Comparison of ENCODE assay signal across 1 cellular context in the genomic region with DNA sequence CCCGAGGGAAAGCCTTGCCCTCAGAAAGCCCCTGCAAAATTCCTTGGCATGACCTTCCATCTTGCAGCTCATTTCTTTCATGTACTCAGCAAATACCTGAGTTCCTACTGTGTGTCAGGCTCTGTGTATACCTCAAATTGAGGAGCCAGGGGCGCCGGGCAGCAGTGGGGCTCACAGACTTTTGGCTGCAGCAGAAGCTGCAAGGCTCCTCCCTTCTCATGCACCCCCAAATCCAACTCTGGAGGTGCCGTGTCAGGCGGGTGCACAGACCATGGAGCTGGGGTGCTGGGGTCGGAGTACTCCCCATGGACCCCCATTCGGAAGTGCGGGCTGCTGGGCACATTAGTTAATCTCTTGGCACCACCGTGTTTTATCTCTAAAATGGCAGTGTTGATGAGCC.
TF ChIP-seq lines count a peak whose summit lies in the region.

No MANE protein-coding gene starts in this region.

TF ChIP-seq in H1, 55 proteins besides CTCF, POLR2A, EP300 and RAD21 (continued from another document):
- TF ChIP-seq BRCA1 (IDR thresholded peaks at IDR 0.05; ENCODE audit: low read depth, low read length) (no peak), CTBP2 (IDR thresholded peaks at IDR 0.05; ENCODE audit: borderline replicate concordance, insufficient read depth, insufficient read length, low read length) (no peak), NANOG (IDR thresholded peaks at IDR 0.05; ENCODE audit: insufficient read depth, low read depth, low read length, poor library complexity, severe bottlenecking) (no peak), EGR1 (IDR thresholded peaks at IDR 0.05; ENCODE audit: borderline replicate concordance, low read depth, low read length) (no peak), TAF7 (optimal IDR thresholded peaks at IDR 0.05; ENCODE audit: borderline replicate concordance, low read depth, low read length) (no peak), KDM5A (IDR thresholded peaks at IDR 0.05; ENCODE audit: low read length) (no peak), SAP30 (IDR thresholded peaks at IDR 0.05; ENCODE audit: insufficient read depth, insufficient replicate concordance, low read length) (no peak), ZNF274 (IDR thresholded peaks at IDR 0.05; ENCODE audit: borderline replicate concordance, extremely low read depth, low read length) (no peak)
- TF ChIP-seq, protein P1, sequence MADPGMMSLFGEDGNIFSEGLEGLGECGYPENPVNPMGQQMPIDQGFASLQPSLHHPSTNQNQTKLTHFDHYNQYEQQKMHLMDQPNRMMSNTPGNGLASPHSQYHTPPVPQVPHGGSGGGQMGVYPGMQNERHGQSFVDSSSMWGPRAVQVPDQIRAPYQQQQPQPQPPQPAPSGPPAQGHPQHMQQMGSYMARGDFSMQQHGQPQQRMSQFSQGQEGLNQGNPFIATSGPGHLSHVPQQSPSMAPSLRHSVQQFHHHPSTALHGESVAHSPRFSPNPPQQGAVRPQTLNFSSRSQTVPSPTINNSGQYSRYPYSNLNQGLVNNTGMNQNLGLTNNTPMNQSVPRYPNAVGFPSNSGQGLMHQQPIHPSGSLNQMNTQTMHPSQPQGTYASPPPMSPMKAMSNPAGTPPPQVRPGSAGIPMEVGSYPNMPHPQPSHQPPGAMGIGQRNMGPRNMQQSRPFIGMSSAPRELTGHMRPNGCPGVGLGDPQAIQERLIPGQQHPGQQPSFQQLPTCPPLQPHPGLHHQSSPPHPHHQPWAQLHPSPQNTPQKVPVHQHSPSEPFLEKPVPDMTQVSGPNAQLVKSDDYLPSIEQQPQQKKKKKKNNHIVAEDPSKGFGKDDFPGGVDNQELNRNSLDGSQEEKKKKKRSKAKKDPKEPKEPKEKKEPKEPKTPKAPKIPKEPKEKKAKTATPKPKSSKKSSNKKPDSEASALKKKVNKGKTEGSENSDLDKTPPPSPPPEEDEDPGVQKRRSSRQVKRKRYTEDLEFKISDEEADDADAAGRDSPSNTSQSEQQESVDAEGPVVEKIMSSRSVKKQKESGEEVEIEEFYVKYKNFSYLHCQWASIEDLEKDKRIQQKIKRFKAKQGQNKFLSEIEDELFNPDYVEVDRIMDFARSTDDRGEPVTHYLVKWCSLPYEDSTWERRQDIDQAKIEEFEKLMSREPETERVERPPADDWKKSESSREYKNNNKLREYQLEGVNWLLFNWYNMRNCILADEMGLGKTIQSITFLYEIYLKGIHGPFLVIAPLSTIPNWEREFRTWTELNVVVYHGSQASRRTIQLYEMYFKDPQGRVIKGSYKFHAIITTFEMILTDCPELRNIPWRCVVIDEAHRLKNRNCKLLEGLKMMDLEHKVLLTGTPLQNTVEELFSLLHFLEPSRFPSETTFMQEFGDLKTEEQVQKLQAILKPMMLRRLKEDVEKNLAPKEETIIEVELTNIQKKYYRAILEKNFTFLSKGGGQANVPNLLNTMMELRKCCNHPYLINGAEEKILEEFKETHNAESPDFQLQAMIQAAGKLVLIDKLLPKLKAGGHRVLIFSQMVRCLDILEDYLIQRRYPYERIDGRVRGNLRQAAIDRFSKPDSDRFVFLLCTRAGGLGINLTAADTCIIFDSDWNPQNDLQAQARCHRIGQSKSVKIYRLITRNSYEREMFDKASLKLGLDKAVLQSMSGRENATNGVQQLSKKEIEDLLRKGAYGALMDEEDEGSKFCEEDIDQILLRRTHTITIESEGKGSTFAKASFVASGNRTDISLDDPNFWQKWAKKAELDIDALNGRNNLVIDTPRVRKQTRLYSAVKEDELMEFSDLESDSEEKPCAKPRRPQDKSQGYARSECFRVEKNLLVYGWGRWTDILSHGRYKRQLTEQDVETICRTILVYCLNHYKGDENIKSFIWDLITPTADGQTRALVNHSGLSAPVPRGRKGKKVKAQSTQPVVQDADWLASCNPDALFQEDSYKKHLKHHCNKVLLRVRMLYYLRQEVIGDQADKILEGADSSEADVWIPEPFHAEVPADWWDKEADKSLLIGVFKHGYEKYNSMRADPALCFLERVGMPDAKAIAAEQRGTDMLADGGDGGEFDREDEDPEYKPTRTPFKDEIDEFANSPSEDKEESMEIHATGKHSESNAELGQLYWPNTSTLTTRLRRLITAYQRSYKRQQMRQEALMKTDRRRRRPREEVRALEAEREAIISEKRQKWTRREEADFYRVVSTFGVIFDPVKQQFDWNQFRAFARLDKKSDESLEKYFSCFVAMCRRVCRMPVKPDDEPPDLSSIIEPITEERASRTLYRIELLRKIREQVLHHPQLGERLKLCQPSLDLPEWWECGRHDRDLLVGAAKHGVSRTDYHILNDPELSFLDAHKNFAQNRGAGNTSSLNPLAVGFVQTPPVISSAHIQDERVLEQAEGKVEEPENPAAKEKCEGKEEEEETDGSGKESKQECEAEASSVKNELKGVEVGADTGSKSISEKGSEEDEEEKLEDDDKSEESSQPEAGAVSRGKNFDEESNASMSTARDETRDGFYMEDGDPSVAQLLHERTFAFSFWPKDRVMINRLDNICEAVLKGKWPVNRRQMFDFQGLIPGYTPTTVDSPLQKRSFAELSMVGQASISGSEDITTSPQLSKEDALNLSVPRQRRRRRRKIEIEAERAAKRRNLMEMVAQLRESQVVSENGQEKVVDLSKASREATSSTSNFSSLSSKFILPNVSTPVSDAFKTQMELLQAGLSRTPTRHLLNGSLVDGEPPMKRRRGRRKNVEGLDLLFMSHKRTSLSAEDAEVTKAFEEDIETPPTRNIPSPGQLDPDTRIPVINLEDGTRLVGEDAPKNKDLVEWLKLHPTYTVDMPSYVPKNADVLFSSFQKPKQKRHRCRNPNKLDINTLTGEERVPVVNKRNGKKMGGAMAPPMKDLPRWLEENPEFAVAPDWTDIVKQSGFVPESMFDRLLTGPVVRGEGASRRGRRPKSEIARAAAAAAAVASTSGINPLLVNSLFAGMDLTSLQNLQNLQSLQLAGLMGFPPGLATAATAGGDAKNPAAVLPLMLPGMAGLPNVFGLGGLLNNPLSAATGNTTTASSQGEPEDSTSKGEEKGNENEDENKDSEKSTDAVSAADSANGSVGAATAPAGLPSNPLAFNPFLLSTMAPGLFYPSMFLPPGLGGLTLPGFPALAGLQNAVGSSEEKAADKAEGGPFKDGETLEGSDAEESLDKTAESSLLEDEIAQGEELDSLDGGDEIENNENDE (IDR thresholded peaks at IDR 0.05; ENCODE audit: insufficient replicate concordance, low read length): no peak
- TF ChIP-seq, protein P2, sequence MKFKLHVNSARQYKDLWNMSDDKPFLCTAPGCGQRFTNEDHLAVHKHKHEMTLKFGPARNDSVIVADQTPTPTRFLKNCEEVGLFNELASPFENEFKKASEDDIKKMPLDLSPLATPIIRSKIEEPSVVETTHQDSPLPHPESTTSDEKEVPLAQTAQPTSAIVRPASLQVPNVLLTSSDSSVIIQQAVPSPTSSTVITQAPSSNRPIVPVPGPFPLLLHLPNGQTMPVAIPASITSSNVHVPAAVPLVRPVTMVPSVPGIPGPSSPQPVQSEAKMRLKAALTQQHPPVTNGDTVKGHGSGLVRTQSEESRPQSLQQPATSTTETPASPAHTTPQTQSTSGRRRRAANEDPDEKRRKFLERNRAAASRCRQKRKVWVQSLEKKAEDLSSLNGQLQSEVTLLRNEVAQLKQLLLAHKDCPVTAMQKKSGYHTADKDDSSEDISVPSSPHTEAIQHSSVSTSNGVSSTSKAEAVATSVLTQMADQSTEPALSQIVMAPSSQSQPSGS (IDR thresholded peaks at IDR 0.05; ENCODE audit: low read length): no peak
